18 cellular contexts compared by ENCODE assay signal in genomic region chr2:238700122-238700457, GRCh38.
DNase-seq lines count a peak whose midpoint lies in the region; ATAC-seq and TF ChIP-seq lines count a peak whose summit lies in the region.
"Had no signal": no experiment of that assay in that cellular context is flagged by ENCODE, and none has a peak within 500 bp of the region (broad histone marks: within the 10 kb centered on the region; RNA-seq: fewer than 3 reads in every experiment).

No MANE protein-coding gene starts in this region.

- no peaks in the 10 kb centered on the region for H3K9me3 ChIP-seq in smooth muscle cell (replicated peaks; ENCODE audit: low read depth)
- H3K9me3 ChIP-seq: suprapubic skin had no signal

- no peaks in the 10 kb centered on the region for H4K20me1 ChIP-seq in smooth muscle cell (ENCODE audit: low read depth)

- H3F3A ChIP-seq in smooth muscle cell (ENCODE audit: low read depth), result no peaks in the 10 kb centered on the region

- H3K79me2 ChIP-seq in smooth muscle cell (ENCODE audit: low read depth), result no peaks in the 10 kb centered on the region

- no peaks in the 10 kb centered on the region for H3K36me3 ChIP-seq in smooth muscle cell (ENCODE audit: low read depth)
- H3K36me3 ChIP-seq: suprapubic skin had no signal

- ATAC-seq in HG02840 (IDR thresholded peaks at IDR 0.05; ENCODE audit: low FRiP score, unreplicated experiment), result no peak

- TF ChIP-seq CTCF in smooth muscle cell (IDR thresholded peaks at IDR 0.05; ENCODE audit: borderline replicate concordance, insufficient read depth, poor library complexity, severe bottlenecking), result no peak

- no peaks in the 10 kb centered on the region for H3K27me3 ChIP-seq in smooth muscle cell (ENCODE audit: low read depth)
- H3K27me3 ChIP-seq: suprapubic skin had no signal

- no peak overlapping the region for H2AFZ ChIP-seq in smooth muscle cell (ENCODE audit: low read depth)

- in situ Hi-C loops in KBM-7 (cut with MboI; ENCODE audit: low pct_unique_long_range_greater_than_20kb, low sequenced_read_pairs), result no loop called here

- 22% methylated on average over 11 of the region's 11 CpGs for WGBS in smooth muscle cell (ENCODE audit: low lambda C conversion rate)

- H3K27ac ChIP-seq in smooth muscle cell (ENCODE audit: low read depth), result no peak overlapping the region
- H3K27ac ChIP-seq: suprapubic skin had no signal

- DNase-seq in EL (peak; percentile 64), ecto neural progenitor cell (ENCODE audit: low spot score) (peak; percentile 46), islet precursor cell (peak; percentile 78), smooth muscle cell (lab: John Stamatoyannopoulos, UW; ENCODE audit: unreplicated experiment) (no peak), KBM-7 (no peak), NCI-H2029 (lab: John Stamatoyannopoulos, UW) (no peak), T-helper 2 cell (no peak)
- DNase-seq: activated CD4-positive, alpha-beta T cell treated with anti-CD3 and anti-CD28 coated beads for 4 hours; activated T-cell treated with anti-CD3 and anti-CD28 coated beads, Interleukin-2, amount 50 U/mL, for 1 hour; DMS 273 treated with DMSO at 0.1 percent for 48 hours; H7; hippocampal formation; NCI-H1048; NK-92 treated with Interleukin-12 subunit alpha and Interleukin-12 subunit beta, amount 100 ng/mL, for 24 hours; stimulated activated CD4-positive, alpha-beta T cell treated with anti-CD3 and anti-CD28 coated beads, Interleukin-2, amount 100 ng/mL, for 24 hours; T-helper 9 cell had no signal

- no peak overlapping the region for H3K9ac ChIP-seq in smooth muscle cell (ENCODE audit: low read depth)

- H3K4me2 ChIP-seq in smooth muscle cell, result peak overlapping the region; percentile 22

- H3K4me1 ChIP-seq in smooth muscle cell (ENCODE audit: low read depth), result no peaks in the 10 kb centered on the region

- H3K4me3 ChIP-seq in smooth muscle cell, result no peak overlapping the region
- H3K4me3 ChIP-seq: suprapubic skin had no signal

Comparison
In these comparisons a context has a peak if more than half of its experiments do, and no peak if none do; other contexts are left out.
1. DNase-seq: peak in EL (single experiment), ecto neural progenitor cell (single experiment) and islet precursor cell (single experiment); none in smooth muscle cell (single experiment), KBM-7 (single experiment), NCI-H2029 (single experiment) and T-helper 2 cell (0 of 5).